Comparison of ENCODE assay signal across 1 cellular context in the genomic region with DNA sequence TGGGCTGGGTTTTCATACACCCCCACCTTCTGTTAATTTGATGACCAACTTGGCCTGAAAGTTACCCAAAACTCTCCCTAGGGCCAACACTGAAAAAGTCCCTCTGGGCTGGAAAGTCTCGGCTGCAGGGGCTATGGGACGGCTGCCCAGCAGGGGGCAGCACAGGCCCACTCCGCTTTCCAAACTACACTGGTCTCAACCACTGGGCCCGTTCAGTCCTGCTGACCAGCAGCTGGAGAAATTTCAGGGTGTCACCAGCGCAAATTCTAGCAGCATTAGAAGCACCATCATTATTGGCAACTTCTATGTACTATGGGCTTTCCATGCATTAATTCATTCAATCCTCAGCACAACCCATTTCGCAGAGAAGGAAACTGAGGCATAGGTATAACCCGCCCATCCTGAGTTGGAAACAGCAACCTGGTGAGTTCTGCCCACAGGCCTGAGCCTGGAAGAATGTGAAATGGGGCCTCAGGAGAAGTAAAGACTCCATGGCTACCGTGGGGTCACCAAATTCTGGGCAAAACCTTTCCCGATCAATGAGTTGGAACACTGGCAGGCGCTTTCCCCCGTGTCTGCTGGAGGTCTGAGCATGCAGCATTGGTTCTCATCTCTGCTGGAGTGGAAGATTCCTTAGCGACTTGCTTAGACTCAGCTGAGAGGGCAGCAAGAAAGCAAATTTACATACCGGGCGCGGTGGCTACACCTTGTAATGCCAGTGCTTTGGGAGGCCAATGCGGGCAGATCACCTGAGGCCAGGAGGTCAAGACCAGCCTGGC.
A peak's percentile ranks its signal among the peaks of the same experiment; 100 is the strongest.
TF ChIP-seq lines count a peak whose summit lies in the region.

No MANE protein-coding gene starts in this region.

TF ChIP-seq in GM12878, 131 proteins besides CTCF, POLR2A, EP300 and RAD21:
- TF ChIP-seq, protein P1, sequence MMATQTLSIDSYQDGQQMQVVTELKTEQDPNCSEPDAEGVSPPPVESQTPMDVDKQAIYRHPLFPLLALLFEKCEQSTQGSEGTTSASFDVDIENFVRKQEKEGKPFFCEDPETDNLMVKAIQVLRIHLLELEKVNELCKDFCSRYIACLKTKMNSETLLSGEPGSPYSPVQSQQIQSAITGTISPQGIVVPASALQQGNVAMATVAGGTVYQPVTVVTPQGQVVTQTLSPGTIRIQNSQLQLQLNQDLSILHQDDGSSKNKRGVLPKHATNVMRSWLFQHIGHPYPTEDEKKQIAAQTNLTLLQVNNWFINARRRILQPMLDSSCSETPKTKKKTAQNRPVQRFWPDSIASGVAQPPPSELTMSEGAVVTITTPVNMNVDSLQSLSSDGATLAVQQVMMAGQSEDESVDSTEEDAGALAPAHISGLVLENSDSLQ (IDR thresholded peaks at IDR 0.05), result no peak
- TF ChIP-seq RUNX3 (IDR thresholded peaks at IDR 0.05; ENCODE audit: low read length) (peak; percentile 34; the same call in 1 of the 2 replicates), RB1 (IDR thresholded peaks at IDR 0.05; ENCODE audit: borderline replicate concordance) (peak; percentile 55; the same call in 1 of the 2 replicates), JUNB (IDR thresholded peaks at IDR 0.05) (0 out of 2 replicates have a peak, but pooled peaks have one; percentile 22), HDAC2 (IDR thresholded peaks at IDR 0.05) (no peak), IKZF1 (conservative IDR thresholded peaks at IDR 0.05) (peak; percentile 22; the same call in 1 of the 2 replicates), NBN (IDR thresholded peaks at IDR 0.05) (peak; percentile 42; the same call in 1 of the 2 replicates), ZZZ3 (IDR thresholded peaks at IDR 0.05; ENCODE audit: control insufficient read depth, insufficient read length, low read depth) (no peak), ETV6 (conservative IDR thresholded peaks at IDR 0.05 in 1 of 2, IDR thresholded peaks at IDR 0.05 in 1 of 2; ENCODE audit: borderline replicate concordance in 1 of 2, low read depth in 1 of 2) (no peak), ESRRA (IDR thresholded peaks at IDR 0.05; ENCODE audit: low read length) (no peak), NR2F1 (conservative IDR thresholded peaks at IDR 0.05) (peak; percentile 33; the same call in 1 of the 2 replicates), MEF2A (IDR thresholded peaks at IDR 0.05; ENCODE audit: insufficient read depth, low read depth, low read length) (0 out of 2 replicates have a peak, but pooled peaks have one; percentile 10), SKIL (IDR thresholded peaks at IDR 0.05; ENCODE audit: low read depth, poor library complexity, severe bottlenecking) (peak; percentile 58), ZBED1 (IDR thresholded peaks at IDR 0.05; ENCODE audit: borderline replicate concordance) (no peak), MAX (IDR thresholded peaks at IDR 0.05; ENCODE audit: low read depth, low read length) (no peak), SMAD1 (IDR thresholded peaks at IDR 0.05; ENCODE audit: low read depth, partially characterized antibody) (no peak), MTA2 (IDR thresholded peaks at IDR 0.05; ENCODE audit: low read depth) (0 out of 2 replicates have a peak, but pooled peaks have one; percentile 25), YY1 (IDR thresholded peaks at IDR 0.05; ENCODE audit: low read depth, low read length) (0 out of 2 replicates have a peak, but pooled peaks have one; percentile 50), ZNF24 (IDR thresholded peaks at IDR 0.05) (peak; percentile 65), MEF2B (IDR thresholded peaks at IDR 0.05; ENCODE audit: partially characterized antibody, poor library complexity, severe bottlenecking) (peak; percentile 68), RELB (IDR thresholded peaks at IDR 0.05; ENCODE audit: low read depth) (peak; percentile 45; the same call in 1 of the 2 replicates), ZBTB33 (IDR thresholded peaks at IDR 0.05) (no peak), RELA (IDR thresholded peaks at IDR 0.05; ENCODE audit: borderline replicate concordance, partially characterized antibody) (peak; percentile 42), SMC3 (IDR thresholded peaks at IDR 0.05; ENCODE audit: borderline replicate concordance, low read length) (peak; percentile 82; the same call in 1 of the 2 replicates), SMARCA5 (IDR thresholded peaks at IDR 0.05) (peak; percentile 71; the same call in 1 of the 2 replicates), ZNF217 (IDR thresholded peaks at IDR 0.05) (0 out of 2 replicates have a peak, but pooled peaks have one; percentile 42)
- TF ChIP-seq, protein P2, sequence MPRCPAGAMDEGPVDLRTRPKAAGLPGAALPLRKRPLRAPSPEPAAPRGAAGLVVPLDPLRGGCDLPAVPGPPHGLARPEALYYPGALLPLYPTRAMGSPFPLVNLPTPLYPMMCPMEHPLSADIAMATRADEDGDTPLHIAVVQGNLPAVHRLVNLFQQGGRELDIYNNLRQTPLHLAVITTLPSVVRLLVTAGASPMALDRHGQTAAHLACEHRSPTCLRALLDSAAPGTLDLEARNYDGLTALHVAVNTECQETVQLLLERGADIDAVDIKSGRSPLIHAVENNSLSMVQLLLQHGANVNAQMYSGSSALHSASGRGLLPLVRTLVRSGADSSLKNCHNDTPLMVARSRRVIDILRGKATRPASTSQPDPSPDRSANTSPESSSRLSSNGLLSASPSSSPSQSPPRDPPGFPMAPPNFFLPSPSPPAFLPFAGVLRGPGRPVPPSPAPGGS (IDR thresholded peaks at IDR 0.05; ENCODE audit: borderline replicate concordance, insufficient read depth, low read depth, low read length, poor library complexity, severe bottlenecking), result no peak
- TF ChIP-seq, protein P3, sequence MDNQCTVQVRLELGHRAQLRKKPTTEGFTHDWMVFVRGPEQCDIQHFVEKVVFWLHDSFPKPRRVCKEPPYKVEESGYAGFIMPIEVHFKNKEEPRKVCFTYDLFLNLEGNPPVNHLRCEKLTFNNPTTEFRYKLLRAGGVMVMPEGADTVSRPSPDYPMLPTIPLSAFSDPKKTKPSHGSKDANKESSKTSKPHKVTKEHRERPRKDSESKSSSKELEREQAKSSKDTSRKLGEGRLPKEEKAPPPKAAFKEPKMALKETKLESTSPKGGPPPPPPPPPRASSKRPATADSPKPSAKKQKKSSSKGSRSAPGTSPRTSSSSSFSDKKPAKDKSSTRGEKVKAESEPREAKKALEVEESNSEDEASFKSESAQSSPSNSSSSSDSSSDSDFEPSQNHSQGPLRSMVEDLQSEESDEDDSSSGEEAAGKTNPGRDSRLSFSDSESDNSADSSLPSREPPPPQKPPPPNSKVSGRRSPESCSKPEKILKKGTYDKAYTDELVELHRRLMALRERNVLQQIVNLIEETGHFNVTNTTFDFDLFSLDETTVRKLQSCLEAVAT (IDR thresholded peaks at IDR 0.05), result 0 out of 2 replicates have a peak, but pooled peaks have one; percentile 60
- TF ChIP-seq, protein P4, sequence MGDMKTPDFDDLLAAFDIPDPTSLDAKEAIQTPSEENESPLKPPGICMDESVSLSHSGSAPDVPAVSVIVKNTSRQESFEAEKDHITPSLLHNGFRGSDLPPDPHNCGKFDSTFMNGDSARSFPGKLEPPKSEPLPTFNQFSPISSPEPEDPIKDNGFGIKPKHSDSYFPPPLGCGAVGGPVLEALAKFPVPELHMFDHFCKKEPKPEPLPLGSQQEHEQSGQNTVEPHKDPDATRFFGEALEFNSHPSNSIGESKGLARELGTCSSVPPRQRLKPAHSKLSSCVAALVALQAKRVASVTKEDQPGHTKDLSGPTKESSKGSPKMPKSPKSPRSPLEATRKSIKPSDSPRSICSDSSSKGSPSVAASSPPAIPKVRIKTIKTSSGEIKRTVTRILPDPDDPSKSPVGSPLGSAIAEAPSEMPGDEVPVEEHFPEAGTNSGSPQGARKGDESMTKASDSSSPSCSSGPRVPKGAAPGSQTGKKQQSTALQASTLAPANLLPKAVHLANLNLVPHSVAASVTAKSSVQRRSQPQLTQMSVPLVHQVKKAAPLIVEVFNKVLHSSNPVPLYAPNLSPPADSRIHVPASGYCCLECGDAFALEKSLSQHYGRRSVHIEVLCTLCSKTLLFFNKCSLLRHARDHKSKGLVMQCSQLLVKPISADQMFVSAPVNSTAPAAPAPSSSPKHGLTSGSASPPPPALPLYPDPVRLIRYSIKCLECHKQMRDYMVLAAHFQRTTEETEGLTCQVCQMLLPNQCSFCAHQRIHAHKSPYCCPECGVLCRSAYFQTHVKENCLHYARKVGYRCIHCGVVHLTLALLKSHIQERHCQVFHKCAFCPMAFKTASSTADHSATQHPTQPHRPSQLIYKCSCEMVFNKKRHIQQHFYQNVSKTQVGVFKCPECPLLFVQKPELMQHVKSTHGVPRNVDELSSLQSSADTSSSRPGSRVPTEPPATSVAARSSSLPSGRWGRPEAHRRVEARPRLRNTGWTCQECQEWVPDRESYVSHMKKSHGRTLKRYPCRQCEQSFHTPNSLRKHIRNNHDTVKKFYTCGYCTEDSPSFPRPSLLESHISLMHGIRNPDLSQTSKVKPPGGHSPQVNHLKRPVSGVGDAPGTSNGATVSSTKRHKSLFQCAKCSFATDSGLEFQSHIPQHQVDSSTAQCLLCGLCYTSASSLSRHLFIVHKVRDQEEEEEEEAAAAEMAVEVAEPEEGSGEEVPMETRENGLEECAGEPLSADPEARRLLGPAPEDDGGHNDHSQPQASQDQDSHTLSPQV (IDR thresholded peaks at IDR 0.05), result no peak
- TF ChIP-seq, protein P5, sequence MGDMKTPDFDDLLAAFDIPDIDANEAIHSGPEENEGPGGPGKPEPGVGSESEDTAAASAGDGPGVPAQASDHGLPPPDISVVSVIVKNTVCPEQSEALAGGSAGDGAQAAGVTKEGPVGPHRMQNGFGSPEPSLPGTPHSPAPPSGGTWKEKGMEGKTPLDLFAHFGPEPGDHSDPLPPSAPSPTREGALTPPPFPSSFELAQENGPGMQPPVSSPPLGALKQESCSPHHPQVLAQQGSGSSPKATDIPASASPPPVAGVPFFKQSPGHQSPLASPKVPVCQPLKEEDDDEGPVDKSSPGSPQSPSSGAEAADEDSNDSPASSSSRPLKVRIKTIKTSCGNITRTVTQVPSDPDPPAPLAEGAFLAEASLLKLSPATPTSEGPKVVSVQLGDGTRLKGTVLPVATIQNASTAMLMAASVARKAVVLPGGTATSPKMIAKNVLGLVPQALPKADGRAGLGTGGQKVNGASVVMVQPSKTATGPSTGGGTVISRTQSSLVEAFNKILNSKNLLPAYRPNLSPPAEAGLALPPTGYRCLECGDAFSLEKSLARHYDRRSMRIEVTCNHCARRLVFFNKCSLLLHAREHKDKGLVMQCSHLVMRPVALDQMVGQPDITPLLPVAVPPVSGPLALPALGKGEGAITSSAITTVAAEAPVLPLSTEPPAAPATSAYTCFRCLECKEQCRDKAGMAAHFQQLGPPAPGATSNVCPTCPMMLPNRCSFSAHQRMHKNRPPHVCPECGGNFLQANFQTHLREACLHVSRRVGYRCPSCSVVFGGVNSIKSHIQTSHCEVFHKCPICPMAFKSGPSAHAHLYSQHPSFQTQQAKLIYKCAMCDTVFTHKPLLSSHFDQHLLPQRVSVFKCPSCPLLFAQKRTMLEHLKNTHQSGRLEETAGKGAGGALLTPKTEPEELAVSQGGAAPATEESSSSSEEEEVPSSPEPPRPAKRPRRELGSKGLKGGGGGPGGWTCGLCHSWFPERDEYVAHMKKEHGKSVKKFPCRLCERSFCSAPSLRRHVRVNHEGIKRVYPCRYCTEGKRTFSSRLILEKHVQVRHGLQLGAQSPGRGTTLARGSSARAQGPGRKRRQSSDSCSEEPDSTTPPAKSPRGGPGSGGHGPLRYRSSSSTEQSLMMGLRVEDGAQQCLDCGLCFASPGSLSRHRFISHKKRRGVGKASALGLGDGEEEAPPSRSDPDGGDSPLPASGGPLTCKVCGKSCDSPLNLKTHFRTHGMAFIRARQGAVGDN (IDR thresholded peaks at IDR 0.05), result 0 out of 2 replicates have a peak, but pooled peaks have one; percentile 33
TF ChIP-seq in GM12878: peak in this region for 19.
